ENCODE assay signal across 14 cellular contexts in genomic region chr5:157722895-157723294, GRCh38. TPM values are rescaled to one million over a fixed set of nuclear protein-coding genes. Genes with fewer than 3 reads are reported as not detected.
"Had no signal": no experiment of that assay in that cellular context is flagged by ENCODE, and none has a peak within 500 bp of the region (broad histone marks: within the 10 kb centered on the region; RNA-seq: fewer than 3 reads in every experiment).

No MANE protein-coding gene starts in this region.

RNA-seq across cellular contexts. Expression of gene C5orf52, which starts 51.6 kb away (rescaled TPM):
- total RNA-seq: activated B cell treated with CpG ODN at 0.5 μM for 24 hours; activated CD4-positive, alpha-beta memory T cell treated with anti-CD3 and anti-CD28 coated beads for 36 hours; activated CD4-positive, alpha-beta memory T cell treated with anti-CD3 and anti-CD28 coated beads, Interleukin-2, amount 10 ng/mL, durations not matched to agents 7 days and 5 days; activated CD4-positive, alpha-beta T cell treated with anti-CD3 and anti-CD28 coated beads for 36 hours; activated CD4-positive, alpha-beta T cell treated with anti-CD3 and anti-CD28 coated beads, Interleukin-2, amount 10 ng/mL, durations not matched to agents 7 days and 5 days; activated CD8-positive, alpha-beta memory T cell treated with anti-CD3 and anti-CD28 coated beads for 36 hours; activated CD8-positive, alpha-beta memory T cell treated with anti-CD3 and anti-CD28 coated beads, Interleukin-2, amount 10 ng/mL, durations not matched to agents 7 days and 5 days; activated CD8-positive, alpha-beta T cell treated with anti-CD3 and anti-CD28 coated beads for 36 hours; activated CD8-positive, alpha-beta T cell treated with anti-CD3 and anti-CD28 coated beads, Interleukin-2, amount 10 ng/mL, durations not matched to agents 7 days and 5 days; T-cell; T-helper 1 cell treated with Interleukin-12 subunit alpha and Interleukin-12 subunit beta and Interleukin-4 antibody, amounts not matched to agents 30 ng/mL and 1 ng/mL, for 36 hours; T-helper 17 cell; T-helper 2 cell treated with Interferon-gamma antibody and Interleukin-4, amounts not matched to agents 100 ng/mL and 5 ng/mL, for 36 hours; WTC11 had no signal
